ENCODE assay signal across 1 cellular context in the genomic region with DNA sequence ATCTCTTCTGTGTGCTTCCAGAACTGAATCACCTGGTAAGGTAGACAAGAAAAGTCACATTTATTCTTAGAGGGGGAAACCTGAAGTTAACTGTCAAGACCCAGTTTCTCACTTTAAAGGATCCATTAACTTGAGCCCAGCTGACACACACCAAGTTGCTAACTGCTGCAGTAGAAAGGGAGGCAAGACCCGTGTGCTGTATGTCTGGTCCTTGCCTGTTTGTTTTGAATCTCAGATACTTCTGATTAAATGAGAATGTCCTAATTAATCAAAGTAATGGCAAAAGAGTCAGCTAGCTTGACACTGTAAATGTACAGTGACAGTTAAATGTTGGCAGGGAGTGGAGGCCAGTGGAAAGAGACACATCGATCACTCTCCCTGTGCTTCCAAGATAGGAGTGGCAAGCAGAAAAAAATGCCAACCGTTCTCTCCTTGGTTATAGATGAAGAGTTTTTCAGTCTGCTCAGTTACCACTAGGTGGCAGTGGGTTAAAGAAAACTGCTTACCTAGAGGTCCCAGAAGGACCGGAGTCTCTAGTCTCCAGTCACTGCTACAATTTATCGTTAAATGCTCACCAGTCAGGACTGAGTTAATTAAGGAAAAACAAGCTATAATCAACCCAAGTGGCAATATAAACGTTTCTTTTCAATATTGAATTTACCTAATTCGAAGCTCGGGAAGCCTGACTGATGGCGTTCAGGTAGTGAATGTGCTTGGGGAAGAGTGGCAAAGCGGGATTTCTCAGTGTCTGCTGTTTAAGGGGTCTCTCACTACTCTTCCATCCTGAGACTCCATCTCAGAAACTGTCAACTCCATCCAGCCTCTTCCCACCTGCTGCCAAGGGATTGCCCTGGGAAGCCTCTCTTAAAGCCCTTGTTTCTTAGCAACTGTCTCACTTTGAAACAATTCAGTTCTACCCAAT.
TF ChIP-seq lines count a peak whose summit lies in the region.

No MANE protein-coding gene starts in this region.

TF ChIP-seq in H1, 55 proteins besides CTCF, POLR2A, EP300 and RAD21:
- TF ChIP-seq PHF8 (conservative IDR thresholded peaks at IDR 0.05; ENCODE audit: low read depth, low read length): no peak
- TF ChIP-seq ZNF274 (IDR thresholded peaks at IDR 0.05; ENCODE audit: borderline replicate concordance, extremely low read depth, low read length): no peak
- no peak for TF ChIP-seq MAFK (IDR thresholded peaks at IDR 0.05; ENCODE audit: low read depth, low read length)
- TF ChIP-seq RXRA (IDR thresholded peaks at IDR 0.05; ENCODE audit: insufficient read depth, low read depth, low read length): no peak
- TF ChIP-seq CREB1 (IDR thresholded peaks at IDR 0.05): no peak
- no peak for TF ChIP-seq SP2 (IDR thresholded peaks at IDR 0.05; ENCODE audit: low read length)
- no peak for TF ChIP-seq TAF1 (IDR thresholded peaks at IDR 0.05; ENCODE audit: low read depth, low read length)
- TF ChIP-seq SUZ12 (IDR thresholded peaks at IDR 0.05; ENCODE audit: low read length): no peak
- TF ChIP-seq USF2 (IDR thresholded peaks at IDR 0.05; ENCODE audit: low read length): no peak
- TF ChIP-seq EZH2 (IDR thresholded peaks at IDR 0.05; ENCODE audit: low read depth, low read length, severe bottlenecking): no peak
- TF ChIP-seq JUN (IDR thresholded peaks at IDR 0.05; ENCODE audit: low read depth, low read length): no peak
- TF ChIP-seq RBBP5 (IDR thresholded peaks at IDR 0.05; ENCODE audit: borderline replicate concordance, low read depth, low read length): no peak
- TF ChIP-seq, protein P1, sequence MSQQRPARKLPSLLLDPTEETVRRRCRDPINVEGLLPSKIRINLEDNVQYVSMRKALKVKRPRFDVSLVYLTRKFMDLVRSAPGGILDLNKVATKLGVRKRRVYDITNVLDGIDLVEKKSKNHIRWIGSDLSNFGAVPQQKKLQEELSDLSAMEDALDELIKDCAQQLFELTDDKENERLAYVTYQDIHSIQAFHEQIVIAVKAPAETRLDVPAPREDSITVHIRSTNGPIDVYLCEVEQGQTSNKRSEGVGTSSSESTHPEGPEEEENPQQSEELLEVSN (IDR thresholded peaks at IDR 0.05): no peak
